In the genomic region with DNA sequence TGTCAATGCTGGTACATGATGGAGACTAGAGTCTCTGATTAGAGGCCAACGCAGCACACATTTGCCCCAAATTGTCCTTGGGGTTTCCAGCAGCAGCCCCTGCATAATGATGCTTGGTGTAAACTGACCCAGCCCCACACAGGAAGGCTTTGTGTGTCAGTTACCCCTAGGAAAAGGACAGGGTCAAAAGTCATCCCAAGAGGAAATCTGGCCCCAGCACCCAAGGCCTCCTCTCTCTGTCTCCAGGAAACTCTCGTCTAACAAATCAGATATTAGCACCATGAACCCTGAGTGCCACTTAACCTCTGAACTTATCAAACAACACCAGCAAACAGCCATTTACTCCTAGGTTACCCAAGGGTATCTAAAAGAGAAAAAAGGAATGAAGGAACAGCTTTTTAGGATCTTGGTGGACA, we compare ENCODE assay signal across 14 cellular contexts.
DNase-seq lines count a peak whose midpoint lies in the region; ATAC-seq and TF ChIP-seq lines count a peak whose summit lies in the region.
"Had no signal": no experiment of that assay in that cellular context is flagged by ENCODE, and none has a peak within 500 bp of the region (broad histone marks: within the 10 kb centered on the region; RNA-seq: fewer than 3 reads in every experiment).

No MANE protein-coding gene starts in this region.

- peak; percentile 37 to 46 for TF ChIP-seq RAD21 in liver (IDR thresholded peaks at IDR 0.05)

- peaks cover 78% of the 10 kb centered on the region for H3K4me1 Mint-ChIP-seq in dendritic cell treated with granulocyte-macrophage colony-stimulating factor and Interleukin-4, amounts not matched to agents 40 ng/mL and 50 ng/mL, for 4 days (ENCODE audit: low read depth)

- H3K36me3 ChIP-seq in cardiac muscle cell (no peaks in the 10 kb centered on the region), liver (ENCODE audit: control insufficient read depth in 4 of 4, insufficient read depth in 3 of 4, low read depth in 1 of 4, low read length in 3 of 4) (no peaks in the 10 kb centered on the region), thyroid gland (no peaks in the 10 kb centered on the region)

- no peak overlapping the region for H3K9ac ChIP-seq in liver (ENCODE audit: low read depth in 1 of 2, low read length in 2 of 2)

- no peak overlapping the region for H3K4me3 Mint-ChIP-seq in dendritic cell treated with granulocyte-macrophage colony-stimulating factor and Interleukin-4, amounts not matched to agents 40 ng/mL and 50 ng/mL, for 4 days
- H3K4me3 Mint-ChIP-seq: CD4-positive, alpha-beta T cell had no signal

- H3K4me3 ChIP-seq in cardiac muscle cell: no peak overlapping the region
- H3K4me3 ChIP-seq in liver (ENCODE audit: low read depth in 1 of 3, low read length in 3 of 3): no peak overlapping the region
- H3K4me3 ChIP-seq in thyroid gland (replicated peaks in 1 of 3): no peak overlapping the region

- TF ChIP-seq POLR2A in thyroid gland (IDR thresholded peaks at IDR 0.05): no peak

- H3K9me3 ChIP-seq in cardiac muscle cell (ENCODE audit: low read depth) (peaks cover 3% of the 10 kb centered on the region), liver (ENCODE audit: control insufficient read depth in 4 of 4, low read length in 3 of 4) (no peaks in the 10 kb centered on the region), thyroid gland (no peaks in the 10 kb centered on the region)

- WGBS in liver: 41% methylated on average over 2 of the region's 2 CpGs
- 95% methylated on average over 2 of the region's 2 CpGs for WGBS in thyroid gland, 2 donors

- H3K27ac Mint-ChIP-seq in dendritic cell treated with granulocyte-macrophage colony-stimulating factor and Interleukin-4, amounts not matched to agents 40 ng/mL and 50 ng/mL, for 4 days: peak overlapping the region; percentile 94
- H3K27ac Mint-ChIP-seq: CD4-positive, alpha-beta T cell had no signal

- H3K27ac ChIP-seq in cardiac muscle cell (peak overlapping the region; percentile 87), liver (ENCODE audit: low read depth in 1 of 2, low read length in 2 of 2) (peak overlapping the region in 1 of 2 donors; percentile 71), thyroid gland (no peak overlapping the region)

- no peaks in the 10 kb centered on the region for H3K36me3 Mint-ChIP-seq in dendritic cell treated with granulocyte-macrophage colony-stimulating factor and Interleukin-4, amounts not matched to agents 40 ng/mL and 50 ng/mL, for 4 days (ENCODE audit: low read depth)

- H3K4me1 ChIP-seq in cardiac muscle cell (ENCODE audit: low read depth) (peaks cover 43% of the 10 kb centered on the region), liver (ENCODE audit: control insufficient read depth in 4 of 4, insufficient read depth in 4 of 4, low read length in 3 of 4) (peaks cover 4 to 28% (median 14%) of the 10 kb centered on the region in 4 donors), thyroid gland (peaks cover 0 to 5% of the 10 kb centered on the region in 2 donors)

- TF ChIP-seq CTCF in cardiac muscle cell (IDR thresholded peaks at IDR 0.05; ENCODE audit: low read depth, low read length) (no peak), liver (IDR thresholded peaks at IDR 0.05; ENCODE audit: low read depth, low read length, missing input control) (no peak), thyroid gland (IDR thresholded peaks at IDR 0.05) (no peak)

- H3K27me3 Mint-ChIP-seq in dendritic cell treated with granulocyte-macrophage colony-stimulating factor and Interleukin-4, amounts not matched to agents 40 ng/mL and 50 ng/mL, for 4 days: peaks cover 6% of the 10 kb centered on the region

- peak in 1 of 2 donors; percentile 10 for DNase-seq in cardiac muscle cell (ENCODE audit: low read depth in 1 of 2, low spot score in 1 of 2)
- no peak for DNase-seq in left cardiac atrium
- DNase-seq in thyroid gland: no peak
- DNase-seq in RKO (ENCODE audit: low spot score): no peak
- DNase-seq: ACHN; CD4-positive, alpha-beta T cell; Karpas-422; MM.1S; NCI-H1436 treated with DMSO at 0.1 percent for 48 hours; NCI-H2081 treated with DMSO at 0.1 percent for 48 hours had no signal

- H3K9me3 Mint-ChIP-seq in dendritic cell treated with granulocyte-macrophage colony-stimulating factor and Interleukin-4, amounts not matched to agents 40 ng/mL and 50 ng/mL, for 4 days: no peaks in the 10 kb centered on the region
- H3K9me3 Mint-ChIP-seq: CD4-positive, alpha-beta T cell had no signal

- ATAC-seq in left cardiac atrium: no peak
- no peak for ATAC-seq in HG03439 (IDR thresholded peaks at IDR 0.05; ENCODE audit: unreplicated experiment)
- ATAC-seq in GM19328 (IDR thresholded peaks at IDR 0.05; ENCODE audit: unreplicated experiment): no peak

- no peaks in the 10 kb centered on the region for H3K27me3 ChIP-seq in cardiac muscle cell
- H3K27me3 ChIP-seq in liver (ENCODE audit: control insufficient read depth in 4 of 4, insufficient read depth in 4 of 4, low read length in 3 of 4): no peaks in the 10 kb centered on the region
- H3K27me3 ChIP-seq in thyroid gland: no peaks in the 10 kb centered on the region

- intact Hi-C loops in left cardiac atrium (cut with DNase I): no loop called here
- intact Hi-C loops in dendritic cell treated with granulocyte-macrophage colony-stimulating factor and Interleukin-4, amounts not matched to agents 40 ng/mL and 50 ng/mL, for 4 days (cut with micrococcal nuclease): no loop called here
- intact Hi-C loops in thyroid gland (cut with DNase I): no loop called here

TF ChIP-seq in liver, 16 proteins besides CTCF, POLR2A, EP300 and RAD21:
- peak; percentile 33 for TF ChIP-seq MAX (IDR thresholded peaks at IDR 0.05)
- peak; percentile 60 for TF ChIP-seq SP1 (IDR thresholded peaks at IDR 0.05)
- TF ChIP-seq TAF1 (conservative IDR thresholded peaks at IDR 0.05): no peak
- TF ChIP-seq FOXA2 (IDR thresholded peaks at IDR 0.05): no peak
- peak in 1 of 2 donors; percentile 19 for TF ChIP-seq JUND (IDR thresholded peaks at IDR 0.05)
- TF ChIP-seq NR2F2 (IDR thresholded peaks at IDR 0.05): peak; percentile 99
- TF ChIP-seq RXRA (IDR thresholded peaks at IDR 0.05): peak; percentile 89 to 92
- TF ChIP-seq ATF3 (IDR thresholded peaks at IDR 0.05): no peak
- no peak for TF ChIP-seq EGR1 (IDR thresholded peaks at IDR 0.05; ENCODE audit: low read depth in 2 of 2)
- TF ChIP-seq HNF4A (conservative IDR thresholded peaks at IDR 0.05): peak; percentile 39 to 70
- TF ChIP-seq YY1 (IDR thresholded peaks at IDR 0.05): no peak
